1 cellular context compared by ENCODE assay signal in genomic region chr1:203299180-203299579, GRCh38.
TF ChIP-seq lines count a peak whose summit lies in the region.

No MANE protein-coding gene starts in this region.

TF ChIP-seq in GM12878, 131 proteins besides CTCF, POLR2A, EP300 and RAD21 (continued from another document):
- no peak for TF ChIP-seq ATF3 (IDR thresholded peaks at IDR 0.05; ENCODE audit: borderline replicate concordance, extremely low read depth, low read depth, low read length)
